14 cellular contexts compared by ENCODE assay signal in genomic region chr17:19239544-19239943, GRCh38. TPM values are rescaled to one million over a fixed set of nuclear protein-coding genes. Genes with fewer than 3 reads are reported as not detected.
DNase-seq lines count a peak whose midpoint lies in the region; ATAC-seq and TF ChIP-seq lines count a peak whose summit lies in the region.
"Had no signal": no experiment of that assay in that cellular context is flagged by ENCODE, and none has a peak within 500 bp of the region (broad histone marks: within the 10 kb centered on the region; RNA-seq: fewer than 3 reads in every experiment).

No MANE protein-coding gene starts in this region.

- no peak for TF ChIP-seq POLR2A in suprapubic skin (IDR thresholded peaks at IDR 0.05)

- H3K4me1 Mint-ChIP-seq in WTC11 (peaks cover 33% of the 10 kb centered on the region), naive B cell (peaks cover 14 to 25% (median 15%) of the 10 kb centered on the region in 3 donors)

- ATAC-seq in WTC11 (no peak), naive B cell (ENCODE audit: low read depth in 2 of 2) (no peak), HG03175 (IDR thresholded peaks at IDR 0.05; ENCODE audit: unreplicated experiment) (no peak)

- intact Hi-C loops in mammary epithelial cell (cut with micrococcal nuclease), result no loop called here

- H3K27ac Mint-ChIP-seq in WTC11, result peak overlapping the region; percentile 63; the same call in 1 of the 2 replicates
- peak overlapping the region in 1 of 6 donors; percentile 54 for H3K27ac Mint-ChIP-seq in naive B cell
- H3K27ac Mint-ChIP-seq: IgD-negative memory B cell had no signal

- H3K4me1 ChIP-seq in suprapubic skin (peaks cover 46% of the 10 kb centered on the region), mammary epithelial cell (ENCODE audit: insufficient read depth, low read length) (peaks cover 5% of the 10 kb centered on the region)

- H3K4me2 ChIP-seq in mammary epithelial cell (ENCODE audit: insufficient read depth, low read depth, low read length), result no peak overlapping the region

- H3K4me3 ChIP-seq in fibroblast of pulmonary artery (replicated peaks; ENCODE audit: low read depth, low read length) (peak overlapping the region; percentile 5), suprapubic skin (peak overlapping the region; percentile 83), mammary epithelial cell (replicated peaks in 1 of 3; ENCODE audit: insufficient read depth in 1 of 3, low read depth in 2 of 3, low read length in 3 of 3) (no peak overlapping the region)

- H3K9me3 Mint-ChIP-seq in WTC11 (no peaks in the 10 kb centered on the region), naive B cell (no peaks in the 10 kb centered on the region)
- H3K9me3 Mint-ChIP-seq: IgD-negative memory B cell had no signal

- H3K27me3 Mint-ChIP-seq in WTC11 (ENCODE audit: low read depth) (no peaks in the 10 kb centered on the region), naive B cell (no peaks in the 10 kb centered on the region)

- POLR2A ChIA-PET in WTC11 (lab: Charles Lee), result no interaction called here

- H3K9ac ChIP-seq in mammary epithelial cell (ENCODE audit: insufficient read depth, low read length), result no peak overlapping the region

- TF ChIP-seq EP300 in suprapubic skin (IDR thresholded peaks at IDR 0.05), result no peak

- H3K27ac ChIP-seq in suprapubic skin, result peak overlapping the region; percentile 95
- no peak overlapping the region for H3K27ac ChIP-seq in mammary epithelial cell (ENCODE audit: insufficient read depth, low read depth, low read length)

- H3K4me3 Mint-ChIP-seq in WTC11 (peak overlapping the region; percentile 35; the same call in 1 of the 2 replicates), naive B cell (peak overlapping the region in 6 of 8 donors; percentile 5 to 80 (median 32))

- H3K79me2 ChIP-seq in mammary epithelial cell (ENCODE audit: insufficient read depth, low read length), result peaks cover 57% of the 10 kb centered on the region

- H4K20me1 ChIP-seq in mammary epithelial cell (ENCODE audit: insufficient read depth, low read length), result peaks cover 3% of the 10 kb centered on the region

- H3K9me3 ChIP-seq in suprapubic skin, result no peaks in the 10 kb centered on the region
- H3K9me3 ChIP-seq in mammary epithelial cell (replicated peaks; ENCODE audit: insufficient read depth, low read length), result no peaks in the 10 kb centered on the region

- 35% methylated on average over 6 of the region's 6 CpGs for WGBS in suprapubic skin
- 82% methylated on average over 6 of the region's 6 CpGs for WGBS in mammary epithelial cell (ENCODE audit: low coverage, missing lambda C conversion rate)

- DNase-seq in WTC11 (ENCODE audit: low spot score), result no peak
- peak; percentile 41 for DNase-seq in fibroblast of pulmonary artery (ENCODE audit: low read depth)
- no peak for DNase-seq in naive B cell
- DNase-seq in suprapubic skin (ENCODE audit: low spot score in 2 of 2), result no peak
- no peak for DNase-seq in stimulated activated CD4-positive, alpha-beta T cell treated with anti-CD3 and anti-CD28 coated beads, Interleukin-2, amount 100 ng/mL, for 48 hours
- no peak for DNase-seq in ACHN
- DNase-seq in mammary epithelial cell, result no peak
- DNase-seq: activated naive CD4-positive, alpha-beta T cell treated with anti-CD3 and anti-CD28 coated beads, Interleukin-2, amount 50 U/mL, for 16 hours; NCI-H1436; NCI-H526 treated with DMSO at 0.1 percent for 48 hours; stimulated activated CD4-positive, alpha-beta T cell treated with anti-CD3 and anti-CD28 coated beads, Interleukin-1b, Interleukin-23, amount 100 ng/mL, for 48 hours; T1000 had no signal

- H2AFZ ChIP-seq in mammary epithelial cell (ENCODE audit: low read depth, low read length), result no peak overlapping the region

- H3K27me3 ChIP-seq in suprapubic skin (no peaks in the 10 kb centered on the region), mammary epithelial cell (ENCODE audit: insufficient read depth, low read length) (no peaks in the 10 kb centered on the region)

- CTCF ChIA-PET in WTC11 (lab: Charles Lee), result interaction anchor here (1.4 to 2.3 kb wide), 2 partner anchors 10 to 99 kb away, joined by 4 to 16 read pairs; no protein-coding TSS in a partner anchor
- CTCF ChIA-PET in mammary epithelial cell (lab: Charles Lee; ENCODE audit: low non-redundant PET), result interaction anchor here (0.7 kb wide), 1 partner anchor 121 kb away, joined by 3 read pairs; no protein-coding TSS in a partner anchor

- TF ChIP-seq CTCF in WTC11 (IDR thresholded peaks at IDR 0.05) (no peak), fibroblast of pulmonary artery (IDR thresholded peaks at IDR 0.05; ENCODE audit: low read length, missing control alignments) (no peak), suprapubic skin (IDR thresholded peaks at IDR 0.05) (no peak), mammary epithelial cell (conservative IDR thresholded peaks at IDR 0.05 in 1 of 2, IDR thresholded peaks at IDR 0.05 in 1 of 2; ENCODE audit: extremely low read depth in 1 of 2, insufficient read depth in 1 of 2, low read depth in 1 of 2, low read length in 2 of 2) (no peak)

- in situ Hi-C loops in ACHN (cut with HindIII; ENCODE audit: low pct_ligation_motif_present, low pct_unique_long_range_greater_than_20kb, low sequenced_read_pairs) (no loop called here), mammary epithelial cell (cut with MboI; ENCODE audit: low sequenced_read_pairs in 2 of 2) (no loop called here)

- BruUV-seq in mammary epithelial cell (replicated peaks; lab: Mats Ljungman, UMichigan), result no TSS peak

- dilution Hi-C loops in mammary epithelial cell (cut with HindIII; ENCODE audit: low sequenced_read_pairs), result no loop called here

- no peaks in the 10 kb centered on the region for H3K36me3 ChIP-seq in suprapubic skin
- H3K36me3 ChIP-seq in mammary epithelial cell (ENCODE audit: insufficient read depth, low read length), result no peaks in the 10 kb centered on the region

- H3K36me3 Mint-ChIP-seq in WTC11 (peaks cover 7% of the 10 kb centered on the region; the same call in 1 of the 2 replicates), naive B cell (no peaks in the 10 kb centered on the region)

TF ChIP-seq in WTC11, 78 proteins besides CTCF, POLR2A, EP300 and RAD21 (continues in another document):
- no peak for TF ChIP-seq ATF2 (CRISPR knock-in tag; IDR thresholded peaks at IDR 0.05; ENCODE audit: borderline replicate concordance, low read depth)
- TF ChIP-seq ZNF671 (CRISPR knock-in tag; IDR thresholded peaks at IDR 0.05), result no peak
- TF ChIP-seq FOXK1 (CRISPR knock-in tag; IDR thresholded peaks at IDR 0.05), result no peak
- no peak for TF ChIP-seq ZNF263 (CRISPR knock-in tag; IDR thresholded peaks at IDR 0.05; ENCODE audit: low read depth)
- TF ChIP-seq SP1 (CRISPR knock-in tag; conservative IDR thresholded peaks at IDR 0.05), result no peak
- no peak for TF ChIP-seq GTF2I (CRISPR knock-in tag; conservative IDR thresholded peaks at IDR 0.05)
- TF ChIP-seq TEAD4 (CRISPR knock-in tag; IDR thresholded peaks at IDR 0.05), result no peak
- no peak for TF ChIP-seq ZNF512 (CRISPR knock-in tag; IDR thresholded peaks at IDR 0.05; ENCODE audit: borderline replicate concordance)
- TF ChIP-seq ATF3 (CRISPR knock-in tag; conservative IDR thresholded peaks at IDR 0.05), result no peak
- no peak for TF ChIP-seq NR1H2 (CRISPR knock-in tag; IDR thresholded peaks at IDR 0.05)
- no peak for TF ChIP-seq ESRRA (CRISPR knock-in tag; IDR thresholded peaks at IDR 0.05; ENCODE audit: borderline replicate concordance)
- TF ChIP-seq ZBTB21 (CRISPR knock-in tag; IDR thresholded peaks at IDR 0.05; ENCODE audit: borderline replicate concordance), result no peak
- no peak for TF ChIP-seq NFYB (CRISPR knock-in tag; conservative IDR thresholded peaks at IDR 0.05; ENCODE audit: low read depth)
- no peak for TF ChIP-seq JAZF1 (CRISPR knock-in tag; IDR thresholded peaks at IDR 0.05)
- TF ChIP-seq MYBL2 (CRISPR knock-in tag; IDR thresholded peaks at IDR 0.05), result no peak
- TF ChIP-seq, protein P1, sequence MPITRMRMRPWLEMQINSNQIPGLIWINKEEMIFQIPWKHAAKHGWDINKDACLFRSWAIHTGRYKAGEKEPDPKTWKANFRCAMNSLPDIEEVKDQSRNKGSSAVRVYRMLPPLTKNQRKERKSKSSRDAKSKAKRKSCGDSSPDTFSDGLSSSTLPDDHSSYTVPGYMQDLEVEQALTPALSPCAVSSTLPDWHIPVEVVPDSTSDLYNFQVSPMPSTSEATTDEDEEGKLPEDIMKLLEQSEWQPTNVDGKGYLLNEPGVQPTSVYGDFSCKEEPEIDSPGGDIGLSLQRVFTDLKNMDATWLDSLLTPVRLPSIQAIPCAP (CRISPR knock-in tag; IDR thresholded peaks at IDR 0.05), result no peak

RNA-seq across cellular contexts. Expression of gene EPN2, which starts 2.4 kb away (rescaled TPM):
- total RNA-seq in WTC11 (2021) (48.8 to 62.7 TPM (median 62.3 TPM) in 3 replicates), suprapubic skin (100 to 1,000 TPM in 3 of 4 donors, 10 to 100 TPM in 1; 95.9 to 276 (median 131) TPM), mammary epithelial cell (10 to 100 TPM; 19.8 to 32.4 TPM)
- polyA plus RNA-seq in naive B cell (ENCODE audit: low read depth in 6 of 6) (10 to 100 TPM in 5 of 6 donors, 1 to 10 TPM in 1; 9.8 to 35.0 (median 28.9) TPM), mammary epithelial cell (19.5 TPM)
- 28.5 TPM for polyA minus RNA-seq in mammary epithelial cell

Comparison
In these comparisons a context has a peak if more than half of its experiments do, and no peak if none do; other contexts are left out.
1. H3K4me3 ChIP-seq: peak in fibroblast of pulmonary artery (single experiment) and suprapubic skin (single experiment); none in mammary epithelial cell (0 of 3).